ENCODE assay signal across 1 cellular context in the genomic region with DNA sequence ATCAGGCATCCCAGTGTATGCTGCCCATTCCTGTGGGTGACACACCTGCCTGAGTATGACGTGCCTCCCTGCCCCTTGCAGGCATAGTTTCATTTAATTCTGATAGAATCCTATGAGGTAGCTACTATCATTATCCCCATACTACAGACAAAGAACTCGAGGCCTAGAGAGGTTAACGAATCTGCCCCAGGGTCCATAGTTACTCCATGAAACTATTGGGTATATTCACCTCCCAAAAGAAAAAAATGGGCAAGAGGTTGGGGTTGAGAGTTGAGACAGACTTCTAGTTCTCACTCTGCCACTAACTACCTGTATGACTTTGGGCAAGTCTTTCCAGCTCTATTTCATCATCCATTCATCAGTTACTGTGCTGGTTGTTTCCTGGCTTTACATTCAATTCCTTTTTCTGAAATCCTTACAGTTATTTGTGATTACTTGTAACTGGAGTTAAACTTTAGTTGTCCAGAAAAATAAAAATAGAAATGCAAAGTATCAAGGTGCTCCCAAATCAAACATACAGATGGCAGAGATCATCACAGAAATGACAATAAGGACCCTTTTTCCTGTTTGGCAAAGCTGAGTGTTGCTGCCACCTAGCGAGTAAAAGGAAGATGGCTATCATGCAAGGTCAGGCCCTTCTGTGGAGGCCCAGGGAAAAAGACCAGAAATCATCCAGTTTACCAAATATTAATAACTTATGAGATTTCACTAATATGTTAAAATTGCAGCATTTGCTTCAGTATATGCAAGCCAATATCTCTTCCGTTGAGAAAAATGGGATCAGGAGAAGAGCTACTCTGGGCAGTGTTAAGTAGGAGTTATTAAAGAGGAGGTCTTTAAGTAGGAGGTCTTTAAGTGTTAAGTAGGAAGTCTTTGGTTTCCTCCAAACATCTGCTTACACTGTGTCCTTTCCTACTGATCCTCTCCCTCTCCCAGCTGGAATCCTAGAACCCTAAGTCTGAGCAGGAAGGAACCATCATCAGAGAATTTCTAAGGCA.
TF ChIP-seq lines count a peak whose summit lies in the region.

No MANE protein-coding gene starts in this region.

TF ChIP-seq in endothelial cell of umbilical vein, 7 proteins besides CTCF, POLR2A, EP300 and RAD21 (continued from another document):
- no peak for TF ChIP-seq JUN (IDR thresholded peaks at IDR 0.05; ENCODE audit: borderline replicate concordance, insufficient read depth, insufficient read length, low read depth)
- TF ChIP-seq, protein P1, sequence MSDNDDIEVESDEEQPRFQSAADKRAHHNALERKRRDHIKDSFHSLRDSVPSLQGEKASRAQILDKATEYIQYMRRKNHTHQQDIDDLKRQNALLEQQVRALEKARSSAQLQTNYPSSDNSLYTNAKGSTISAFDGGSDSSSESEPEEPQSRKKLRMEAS (IDR thresholded peaks at IDR 0.05; ENCODE audit: insufficient read depth, insufficient read length) = no peak
- TF ChIP-seq POLR2AphosphoS5 (IDR thresholded peaks at IDR 0.05; ENCODE audit: insufficient read depth, low read depth, low read length) = no peak
- TF ChIP-seq FOS (IDR thresholded peaks at IDR 0.05; ENCODE audit: borderline replicate concordance, insufficient read depth, low read length) = no peak
- TF ChIP-seq GATA2 (IDR thresholded peaks at IDR 0.05; ENCODE audit: insufficient read depth, insufficient read length, low read depth, low read length) = no peak
